9 cellular contexts compared by ENCODE assay signal in genomic region chr11:76626921-76627391, GRCh38. TPM values are rescaled to one million over a fixed set of nuclear protein-coding genes. Genes with fewer than 3 reads are reported as not detected.
DNase-seq lines count a peak whose midpoint lies in the region; ATAC-seq and TF ChIP-seq lines count a peak whose summit lies in the region.
"Had no signal": no experiment of that assay in that cellular context is flagged by ENCODE, and none has a peak within 500 bp of the region (broad histone marks: within the 10 kb centered on the region; RNA-seq: fewer than 3 reads in every experiment).

No MANE protein-coding gene starts in this region.

- in situ Hi-C loops in brain microvascular endothelial cell (cut with HindIII; ENCODE audit: low pct_ligation_motif_present, low sequenced_read_pairs), result no loop called here

- peaks cover 0 to 13% (median 6%) of the 10 kb centered on the region in 11 donors for H3K9me3 ChIP-seq in heart right ventricle

- CTCF ChIA-PET in activated CD4-positive, alpha-beta T cell treated with anti-CD3 and anti-CD28 coated beads for 36 hours (lab: Charles Lee), result interaction anchor here (0.7 kb wide), 1 partner anchor 21 kb away, joined by 3 read pairs; no protein-coding TSS in a partner anchor

- H3K36me3 Mint-ChIP-seq in activated CD4-positive, alpha-beta T cell treated with anti-CD3 and anti-CD28 coated beads for 36 hours (ENCODE audit: low read depth), result peaks cover 6% of the 10 kb centered on the region
- peaks cover 19% of the 10 kb centered on the region for H3K36me3 Mint-ChIP-seq in stimulated activated naive CD8-positive, alpha-beta T cell treated with anti-CD3 and anti-CD28 coated beads, Interleukin-15, Interleukin-2, amounts not matched to agents 100 ng/mL and 50 ng/mL, for 24 hours (ENCODE audit: low read depth)

- H3K9me3 Mint-ChIP-seq in activated CD4-positive, alpha-beta T cell treated with anti-CD3 and anti-CD28 coated beads for 36 hours (ENCODE audit: low read depth), result peaks cover 7% of the 10 kb centered on the region
- H3K9me3 Mint-ChIP-seq in stimulated activated naive CD8-positive, alpha-beta T cell treated with anti-CD3 and anti-CD28 coated beads, Interleukin-15, Interleukin-2, amounts not matched to agents 100 ng/mL and 50 ng/mL, for 24 hours, result peaks cover 8% of the 10 kb centered on the region

- H3K27ac ChIP-seq in brain microvascular endothelial cell (no peak overlapping the region), heart right ventricle (peak overlapping the region in 4 of 10 donors; percentile 23 to 40 (median 30))

- peak; percentile 47 for ATAC-seq in activated CD4-positive, alpha-beta T cell treated with anti-CD3 and anti-CD28 coated beads for 36 hours
- peak; percentile 90 for ATAC-seq in HG02759 (IDR thresholded peaks at IDR 0.05; ENCODE audit: unreplicated experiment)
- no peak for ATAC-seq in left ventricle myocardium superior
- ATAC-seq in heart right ventricle, result no peak

- TF ChIP-seq CTCF in brain microvascular endothelial cell (IDR thresholded peaks at IDR 0.05; ENCODE audit: low read depth, low read length, missing control alignments) (no peak), heart right ventricle (IDR thresholded peaks at IDR 0.05) (no peak)

- intact Hi-C loops in activated CD4-positive, alpha-beta T cell treated with anti-CD3 and anti-CD28 coated beads for 36 hours (cut with DNase I, micrococcal nuclease), result no loop called here
- intact Hi-C loops in left ventricle myocardium superior (cut with micrococcal nuclease) (no loop called here), heart right ventricle (cut with DNase I) (no loop called here)

- DNase-seq in activated CD4-positive, alpha-beta T cell treated with anti-CD3 and anti-CD28 coated beads for 36 hours, result peak; percentile 72
- DNase-seq in activated CD4-positive, alpha-beta T cell treated with anti-CD3 and anti-CD28 coated beads for 1 hour, result no peak
- DNase-seq in NOMO-1 treated with dmso at 0.1 percent for 144 hours (lab: John Stamatoyannopoulos, UW; ENCODE audit: unreplicated experiment), result peak; percentile 95
- DNase-seq in brain microvascular endothelial cell, result peak; percentile 32
- DNase-seq in left ventricle myocardium superior, result no peak
- no peak for DNase-seq in heart right ventricle

- POLR2A ChIA-PET in activated CD4-positive, alpha-beta T cell treated with anti-CD3 and anti-CD28 coated beads for 36 hours (lab: Charles Lee), result no interaction called here

- no peaks in the 10 kb centered on the region for H3K36me3 ChIP-seq in brain microvascular endothelial cell (replicated peaks)
- no peaks in the 10 kb centered on the region for H3K36me3 ChIP-seq in heart right ventricle

- H3K4me3 Mint-ChIP-seq in activated CD4-positive, alpha-beta T cell treated with anti-CD3 and anti-CD28 coated beads for 36 hours, result no peak overlapping the region
- H3K4me3 Mint-ChIP-seq in stimulated activated naive CD8-positive, alpha-beta T cell treated with anti-CD3 and anti-CD28 coated beads, Interleukin-15, Interleukin-2, amounts not matched to agents 100 ng/mL and 50 ng/mL, for 24 hours, result peak overlapping the region; percentile 75

- peaks cover 17 to 67% (median 32%) of the 10 kb centered on the region in 9 donors for H3K4me1 ChIP-seq in heart right ventricle

- H3K27ac Mint-ChIP-seq in activated CD4-positive, alpha-beta T cell treated with anti-CD3 and anti-CD28 coated beads for 36 hours, result peak overlapping the region; percentile 47
- H3K27ac Mint-ChIP-seq in stimulated activated naive CD8-positive, alpha-beta T cell treated with anti-CD3 and anti-CD28 coated beads, Interleukin-15, Interleukin-2, amounts not matched to agents 100 ng/mL and 50 ng/mL, for 24 hours, result peak overlapping the region; percentile 90

- H3K4me3 ChIP-seq in brain microvascular endothelial cell (ENCODE audit: low read depth, low read length) (no peak overlapping the region), heart right ventricle (no peak overlapping the region)

- no peaks in the 10 kb centered on the region for H3K27me3 Mint-ChIP-seq in activated CD4-positive, alpha-beta T cell treated with anti-CD3 and anti-CD28 coated beads for 36 hours
- peaks cover 10% of the 10 kb centered on the region for H3K27me3 Mint-ChIP-seq in stimulated activated naive CD8-positive, alpha-beta T cell treated with anti-CD3 and anti-CD28 coated beads, Interleukin-15, Interleukin-2, amounts not matched to agents 100 ng/mL and 50 ng/mL, for 24 hours

- WGBS in heart right ventricle, 2 donors, result 79 to 82% methylated on average over 6 of the region's 6 CpGs

- peaks cover 38% of the 10 kb centered on the region for H3K4me1 Mint-ChIP-seq in activated CD4-positive, alpha-beta T cell treated with anti-CD3 and anti-CD28 coated beads for 36 hours
- peaks cover 63% of the 10 kb centered on the region for H3K4me1 Mint-ChIP-seq in stimulated activated naive CD8-positive, alpha-beta T cell treated with anti-CD3 and anti-CD28 coated beads, Interleukin-15, Interleukin-2, amounts not matched to agents 100 ng/mL and 50 ng/mL, for 24 hours (ENCODE audit: low read depth)

- H3K27me3 ChIP-seq in brain microvascular endothelial cell (replicated peaks), result no peaks in the 10 kb centered on the region
- no peaks in the 10 kb centered on the region for H3K27me3 ChIP-seq in heart right ventricle

RNA-seq across cellular contexts. Expression of gene LRRC32, which starts 43.6 kb away (rescaled TPM):
- total RNA-seq in activated CD4-positive, alpha-beta T cell treated with anti-CD3 and anti-CD28 coated beads for 36 hours, result 1 to 10 TPM; 4.7 to 5.7 TPM
- total RNA-seq in left ventricle myocardium superior, result 30.8 TPM
- total RNA-seq in heart right ventricle, result 10 to 100 TPM; 16.7 to 61.3 (median 31.5) TPM
- 100 to 1,000 TPM in 1 of 2 donors, 10 to 100 TPM in 1; 62.4 to 215 TPM for polyA plus RNA-seq in heart right ventricle
- polyA plus RNA-seq: neural cell had no signal

Comparison
In these comparisons a context has a peak if more than half of its experiments do, and no peak if none do; other contexts are left out.
1. DNase-seq: peak in activated CD4-positive, alpha-beta T cell treated with anti-CD3 and anti-CD28 coated beads for 36 hours (single experiment), NOMO-1 treated with dmso at 0.1 percent for 144 hours (single experiment) and brain microvascular endothelial cell (single experiment); none in activated CD4-positive, alpha-beta T cell treated with anti-CD3 and anti-CD28 coated beads for 1 hour (single experiment), left ventricle myocardium superior (single experiment) and heart right ventricle (0 of 2).
2. ATAC-seq: peak in activated CD4-positive, alpha-beta T cell treated with anti-CD3 and anti-CD28 coated beads for 36 hours (single experiment) and HG02759 (single experiment); none in left ventricle myocardium superior (single experiment) and heart right ventricle (0 of 8).